In the genomic region with DNA sequence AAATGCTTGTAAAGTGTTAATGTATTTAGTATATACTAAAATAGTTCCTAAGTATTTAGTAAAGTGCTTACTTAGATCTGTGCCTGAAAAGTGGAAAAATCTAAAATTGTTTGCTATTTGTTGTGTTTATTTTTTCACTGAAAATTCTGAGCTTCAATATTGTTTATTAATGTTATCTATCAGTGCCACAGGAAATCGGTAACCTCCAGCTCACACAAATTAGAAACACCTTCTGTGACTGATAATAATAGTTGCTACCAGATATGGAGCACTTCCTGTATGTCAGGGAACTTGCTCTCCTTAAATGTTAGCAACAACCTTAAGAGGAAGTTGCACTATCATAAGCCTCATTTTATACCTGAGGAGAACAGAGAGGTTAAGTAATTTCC, we compare ENCODE assay signal across 8 cellular contexts. TPM values are rescaled to one million over a fixed set of nuclear protein-coding genes. Genes with fewer than 3 reads are reported as not detected.
DNase-seq lines count a peak whose midpoint lies in the region; ATAC-seq, FAIRE-seq and TF ChIP-seq lines count a peak whose summit lies in the region.

No MANE protein-coding gene starts in this region.

- peak overlapping the region; percentile 95 to 98 for H3K27ac Mint-ChIP-seq in natural killer cell treated with Interleukin-12 subunit alpha and Interleukin-12 subunit beta and Interleukin-15 and Interleukin-18, amount 100 ng/mL, for 72 hours

- H3K36me3 Mint-ChIP-seq in natural killer cell treated with Interleukin-12 subunit alpha and Interleukin-12 subunit beta and Interleukin-15 and Interleukin-18, amount 100 ng/mL, for 72 hours, result peaks cover 4% of the 10 kb centered on the region

- H3K27ac ChIP-seq in HEK293 (ENCODE audit: extremely low read depth, low read depth, low read length) (peak overlapping the region; percentile 87), colonic mucosa (peak overlapping the region; percentile 99)

- intact Hi-C loops in colonic mucosa (cut with DNase I), result no loop called here

- peaks cover 0 to 20% of the 10 kb centered on the region in 2 experiments; a peak in 1 of 3 replicates for H3K36me3 ChIP-seq in HEK293 (ENCODE audit: control insufficient read depth in 2 of 2, insufficient read depth in 1 of 2, low read length in 2 of 2)
- peaks cover 17% of the 10 kb centered on the region for H3K36me3 ChIP-seq in colonic mucosa

- H3K4me3 ChIP-seq in HEK293 (ENCODE audit: low read depth, low read length) (peak overlapping the region; percentile 15), NB4 (ENCODE audit: low read depth, low read length) (peak overlapping the region; percentile 69), colonic mucosa (peak overlapping the region; percentile 57)

- no peaks in the 10 kb centered on the region for H3K9me3 ChIP-seq in HEK293 (ENCODE audit: control insufficient read depth, insufficient read depth, low read depth, low read length)
- H3K9me3 ChIP-seq in colonic mucosa, result no peaks in the 10 kb centered on the region

- no peak for DNase-seq in NB4 (ENCODE audit: low read depth)
- no peak for DNase-seq in colonic mucosa
- DNase-seq in natural killer cell treated with Interleukin-12 subunit alpha and Interleukin-12 subunit beta and Interleukin-15 and Interleukin-18, amount 100 ng/mL, for 72 hours (ENCODE audit: low spot score), result no peak
- DNase-seq in GM13976 (ENCODE audit: low spot score), result no peak
- DNase-seq in amniotic stem cell (lab: John Stamatoyannopoulos, UW), result no peak
- DNase-seq in urothelium cell line (ENCODE audit: low spot score), result no peak

- no peaks in the 10 kb centered on the region for H3K27me3 Mint-ChIP-seq in natural killer cell treated with Interleukin-12 subunit alpha and Interleukin-12 subunit beta and Interleukin-15 and Interleukin-18, amount 100 ng/mL, for 72 hours

- CTCF ChIA-PET in HEK293 (lab: Yijun Ruan, JAX), result interaction anchor here (0.6 to 4.5 kb wide), 9 partner anchors 9 to 1855 kb away, joined by 3 to 55 read pairs (median 4); partner anchors contain the start of gene REM2

- H3K27me3 ChIP-seq in colonic mucosa, result no peaks in the 10 kb centered on the region

- peak overlapping the region; percentile 95 to 98 for H3K9ac ChIP-seq in colonic mucosa (ENCODE audit: low read depth in 2 of 2, low read length in 2 of 2)

- in situ Hi-C loops in GM13976 (cut with MboI; ENCODE audit: low sequenced_read_pairs, unreplicated experiment), result no loop called here

- no peaks in the 10 kb centered on the region for H3K9me3 Mint-ChIP-seq in natural killer cell treated with Interleukin-12 subunit alpha and Interleukin-12 subunit beta and Interleukin-15 and Interleukin-18, amount 100 ng/mL, for 72 hours

- FAIRE-seq in urothelium cell line (lab: Jason Lieb, UNC), result no peak

- TF ChIP-seq POLR2A in NB4 (IDR thresholded peaks at IDR 0.05; ENCODE audit: extremely low read depth, insufficient read length), result no peak

- H3K4me1 Mint-ChIP-seq in natural killer cell treated with Interleukin-12 subunit alpha and Interleukin-12 subunit beta and Interleukin-15 and Interleukin-18, amount 100 ng/mL, for 72 hours (ENCODE audit: low read depth in 2 of 2), result peaks cover 18 to 20% of the 10 kb centered on the region in 2 donors

- peaks cover 9% of the 10 kb centered on the region for H3K4me1 ChIP-seq in HEK293 (ENCODE audit: control insufficient read depth, insufficient read depth, low read length)
- peaks cover 7% of the 10 kb centered on the region for H3K4me1 ChIP-seq in colonic mucosa

- TF ChIP-seq CTCF in HEK293 (tag by site-specific recombination; IDR thresholded peaks at IDR 0.05) (no peak), NB4 (IDR thresholded peaks at IDR 0.05; ENCODE audit: low read depth, low read length) (no peak), colonic mucosa (IDR thresholded peaks at IDR 0.05) (no peak), GM13976 (IDR thresholded peaks at IDR 0.05; ENCODE audit: borderline replicate concordance, control extremely low read depth, extremely low read depth, insufficient read depth, missing control alignments) (no peak)

- peak overlapping the region; percentile 90 for H3K4me3 Mint-ChIP-seq in natural killer cell treated with Interleukin-12 subunit alpha and Interleukin-12 subunit beta and Interleukin-15 and Interleukin-18, amount 100 ng/mL, for 72 hours

- POLR2A ChIA-PET in HEK293 (lab: Yijun Ruan, JAX), result interaction anchor here (0.6 to 1.8 kb wide), 7 partner anchors 8 to 104 kb away, joined by 3 to 7 read pairs (median 4); partner anchors contain the start of genes OXA1L and REM2

- peak; percentile 38 for ATAC-seq in GM18498 (IDR thresholded peaks at IDR 0.05; ENCODE audit: unreplicated experiment)
- peak; percentile 2 to 51 for ATAC-seq in natural killer cell treated with Interleukin-12 subunit alpha and Interleukin-12 subunit beta and Interleukin-15 and Interleukin-18, amount 100 ng/mL, for 72 hours

TF ChIP-seq in HEK293, 187 proteins besides CTCF, POLR2A, EP300 and RAD21:
- TF ChIP-seq PRDM6 (tag by site-specific recombination; IDR thresholded peaks at IDR 0.05) (no peak), ZNF121 (tag by site-specific recombination; IDR thresholded peaks at IDR 0.05) (no peak), ZNF341 (tag by site-specific recombination; IDR thresholded peaks at IDR 0.05; ENCODE audit: low read depth) (no peak), ZNF518A (tag by site-specific recombination; conservative IDR thresholded peaks at IDR 0.05; ENCODE audit: low read depth) (peak; percentile 11; the same call in 1 of the 2 replicates), ZNF768 (tag by site-specific recombination; IDR thresholded peaks at IDR 0.05) (0 out of 2 replicates have a peak, but pooled peaks have one; percentile 88), HOXC10 (CRISPR knock-in tag; IDR thresholded peaks at IDR 0.05) (no peak), ZNF561 (tag by site-specific recombination; IDR thresholded peaks at IDR 0.05; ENCODE audit: borderline replicate concordance) (no peak), TRIM28 (IDR thresholded peaks at IDR 0.05; ENCODE audit: borderline replicate concordance, low read length) (0 out of 2 replicates have a peak, but pooled peaks have one; percentile 23), ZNF37A (tag by site-specific recombination; IDR thresholded peaks at IDR 0.05) (no peak)

RNA-seq across cellular contexts. Expression of gene LRP10, which starts 0.7 kb away (rescaled TPM):
- 100 to 1,000 TPM; 204 to 222 TPM for total RNA-seq in colonic mucosa
- total RNA-seq in natural killer cell treated with Interleukin-12 subunit alpha and Interleukin-12 subunit beta and Interleukin-15 and Interleukin-18, amount 100 ng/mL, for 72 hours, result 10 to 100 TPM; 53.4 to 60.4 TPM

RNA-seq across cellular contexts. Expression of gene REM2, which starts 12.2 kb away (rescaled TPM):
- under 1 TPM; 0.24 to 0.30 TPM for total RNA-seq in colonic mucosa
- total RNA-seq in natural killer cell treated with Interleukin-12 subunit alpha and Interleukin-12 subunit beta and Interleukin-15 and Interleukin-18, amount 100 ng/mL, for 72 hours, result under 1 TPM in 1 of 2 donors, not detected in 1; 0.43 TPM

RNA-seq across cellular contexts. Expression of gene MMP14, which starts 34.4 kb away (rescaled TPM):
- 10 to 100 TPM; 59.1 to 82.8 TPM for total RNA-seq in colonic mucosa
- total RNA-seq in natural killer cell treated with Interleukin-12 subunit alpha and Interleukin-12 subunit beta and Interleukin-15 and Interleukin-18, amount 100 ng/mL, for 72 hours, result 1 to 10 TPM; 3.7 to 8.0 TPM

RNA-seq across cellular contexts. Expression of gene MRPL52, which starts 41.1 kb away (rescaled TPM):
- 100 to 1,000 TPM in 1 of 2 donors, 10 to 100 TPM in 1; 79.1 to 156 TPM for total RNA-seq in colonic mucosa
- total RNA-seq in natural killer cell treated with Interleukin-12 subunit alpha and Interleukin-12 subunit beta and Interleukin-15 and Interleukin-18, amount 100 ng/mL, for 72 hours, result 100 to 1,000 TPM; 116 to 134 TPM

RNA-seq across cellular contexts. Expression of gene RBM23, which starts 48.1 kb away (rescaled TPM):
- total RNA-seq in colonic mucosa, result 10 to 100 TPM; 66.8 to 67.7 TPM
- 10 to 100 TPM; 88.2 to 94.1 TPM for total RNA-seq in natural killer cell treated with Interleukin-12 subunit alpha and Interleukin-12 subunit beta and Interleukin-15 and Interleukin-18, amount 100 ng/mL, for 72 hours

Comparison
In these comparisons a context has a peak if more than half of its experiments do, and no peak if none do; other contexts are left out.
1. H3K4me3 ChIP-seq: peak in every context shown above with its lines; median percentile 69 in NB4; 57 in colonic mucosa; 15 in HEK293.
2. RNA of gene MMP14, which starts 34.4 kb away (total RNA-seq): 59.1 to 82.8 TPM in colonic mucosa; 3.7 to 8.0 TPM in natural killer cell treated with Interleukin-12 subunit alpha and Interleukin-12 subunit beta and Interleukin-15 and Interleukin-18, amount 100 ng/mL, for 72 hours; every median in the first group is over 4 times any median in the second.